Comparison of ENCODE assay signal across 8 cellular contexts in the genomic region with DNA sequence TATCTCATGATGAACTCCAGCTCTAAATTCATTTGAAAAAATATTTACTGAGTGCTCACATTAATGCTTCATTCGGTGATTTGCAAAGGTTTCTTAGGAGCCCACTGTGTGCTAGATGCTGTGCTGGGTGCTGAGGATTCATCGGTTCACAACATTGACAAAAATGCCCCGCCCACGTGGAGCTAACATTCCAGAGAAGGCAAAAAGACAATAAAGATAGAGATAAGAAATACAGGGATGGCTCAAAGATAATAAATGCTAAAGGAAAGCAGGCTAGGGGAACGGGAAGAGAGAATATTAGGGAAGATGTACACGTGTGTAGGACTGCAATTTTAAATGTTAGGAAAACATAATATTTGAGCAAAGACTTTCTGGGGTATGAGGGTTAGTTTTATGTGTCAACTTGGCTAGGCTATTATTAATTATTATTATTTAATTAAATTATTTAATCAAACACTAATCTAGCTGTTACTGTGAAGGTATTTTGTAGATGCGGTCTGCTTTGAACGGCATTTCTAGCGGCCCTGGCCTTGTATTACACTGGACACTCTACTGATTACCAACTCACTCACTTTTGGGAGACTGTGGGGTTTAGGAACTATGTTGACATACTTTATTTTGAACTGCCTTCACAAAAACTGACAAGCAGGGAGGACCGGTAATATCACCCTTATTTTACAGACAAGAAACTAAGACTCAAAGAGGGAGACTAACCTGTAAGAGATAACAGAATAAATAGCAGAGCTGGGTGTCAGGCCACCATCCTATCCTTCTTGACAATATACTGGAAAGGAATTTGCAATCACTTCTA.
A peak's percentile ranks its signal among the peaks of the same experiment; 100 is the strongest.
DNase-seq lines count a peak whose midpoint lies in the region; ATAC-seq and TF ChIP-seq lines count a peak whose summit lies in the region.

No MANE protein-coding gene starts in this region.

- H3K4me2 ChIP-seq in HCT116 (ENCODE audit: low read length): peak overlapping the region; percentile 81

- H3K9me3 ChIP-seq in HCT116 (ENCODE audit: control insufficient read depth in 1 of 2, insufficient read depth in 1 of 2, low read depth in 1 of 2, low read length in 2 of 2): no peaks in the 10 kb centered on the region

- no peak overlapping the region for H2AFZ ChIP-seq in HCT116 (ENCODE audit: low read depth, low read length, poor library complexity, severe bottlenecking)

- H3K27ac Mint-ChIP-seq in activated B cell treated with CpG ODN at 0.5 μM for 24 hours (peak overlapping the region; percentile 100), glutamatergic neuron (ENCODE audit: unreplicated experiment) (peak overlapping the region; percentile 72)
- peak overlapping the region; percentile 97 for H3K27ac Mint-ChIP-seq in stimulated activated effector memory CD8-positive, alpha-beta T cell treated with anti-CD3 and anti-CD28 coated beads, Interleukin-12 subunit alpha, Interleukin-12 subunit beta, amount 100 ng/mL, for 72 hours

- no peaks in the 10 kb centered on the region for H3K9me3 Mint-ChIP-seq in activated B cell treated with CpG ODN at 0.5 μM for 24 hours
- peaks cover 2% of the 10 kb centered on the region for H3K9me3 Mint-ChIP-seq in glutamatergic neuron (ENCODE audit: unreplicated experiment)
- H3K9me3 Mint-ChIP-seq in stimulated activated effector memory CD8-positive, alpha-beta T cell treated with anti-CD3 and anti-CD28 coated beads, Interleukin-12 subunit alpha, Interleukin-12 subunit beta, amount 100 ng/mL, for 72 hours: no peaks in the 10 kb centered on the region

- H3K4me1 ChIP-seq in HCT116 (ENCODE audit: control insufficient read depth in 1 of 2, insufficient read depth in 2 of 2, low read length in 2 of 2): peaks cover 0 to 5% of the 10 kb centered on the region in 2 experiments; a peak in 1 of 4 replicates

- H3K27me3 Mint-ChIP-seq in activated B cell treated with CpG ODN at 0.5 μM for 24 hours (no peaks in the 10 kb centered on the region), glutamatergic neuron (ENCODE audit: unreplicated experiment) (peaks cover 2% of the 10 kb centered on the region)

- CTCF ChIA-PET in HCT116 (lab: Charles Lee): interaction anchor here (1.1 to 1.5 kb wide), 2 partner anchors 248 to 272 kb away, joined by 3 to 13 read pairs; no protein-coding TSS in a partner anchor
- CTCF ChIA-PET in activated B cell treated with CpG ODN at 0.5 μM for 24 hours (lab: Charles Lee): interaction anchor here (1.0 to 4.5 kb wide), 10 partner anchors 22 to 272 kb away, joined by 3 to 39 read pairs (median 4); a partner anchor contains a TSS
- CTCF ChIA-PET in HEK293T (lab: Yijun Ruan, JAX): interaction anchor here (0.8 to 1.2 kb wide), 2 partner anchors 272 to 273 kb away, joined by 3 read pairs; no protein-coding TSS in a partner anchor

- intact Hi-C loops in HCT116 (cut with micrococcal nuclease): loop anchor here (5.0 to 10.0 kb wide), 2 partner anchors 64 to 121 kb away; a partner anchor contains a TSS
- intact Hi-C loops in activated B cell treated with CpG ODN at 0.5 μM for 24 hours (cut with micrococcal nuclease): loop anchor here (2.0 to 5.0 kb wide), 2 partner anchors 286 to 1031 kb away; a partner anchor contains a TSS

- no peak for TF ChIP-seq POLR2A in HCT116 (IDR thresholded peaks at IDR 0.05; ENCODE audit: borderline replicate concordance, extremely low read depth, insufficient read depth, insufficient read length)

- DNase-seq in HCT116 (ENCODE audit: low read depth, low spot score) (no peak), activated B cell treated with CpG ODN at 0.5 μM for 24 hours (no peak), glutamatergic neuron (no peak), AG08396 (ENCODE audit: low spot score) (no peak), NCI-H187 treated with DMSO at 0.1 percent for 48 hours (lab: John Stamatoyannopoulos, UW) (no peak), HEK293T (ENCODE audit: extremely low spot score) (no peak), NCI-H2107 (lab: John Stamatoyannopoulos, UW) (no peak)
- no peak for DNase-seq in stimulated activated effector memory CD8-positive, alpha-beta T cell treated with anti-CD3 and anti-CD28 coated beads, Interleukin-12 subunit alpha, Interleukin-12 subunit beta, amount 100 ng/mL, for 72 hours (ENCODE audit: low spot score in 2 of 2)

- ATAC-seq in HCT116: no peak
- ATAC-seq in activated B cell treated with CpG ODN at 0.5 μM for 24 hours (ENCODE audit: low read depth): no peak
- ATAC-seq in stimulated activated effector memory CD8-positive, alpha-beta T cell treated with anti-CD3 and anti-CD28 coated beads, Interleukin-12 subunit alpha, Interleukin-12 subunit beta, amount 100 ng/mL, for 72 hours: no peak

- no peaks in the 10 kb centered on the region for H3K79me2 ChIP-seq in HCT116 (ENCODE audit: insufficient read depth, low read length)

- POLR2A ChIA-PET in HCT116 (lab: Charles Lee): no interaction called here
- POLR2A ChIA-PET in activated B cell treated with CpG ODN at 0.5 μM for 24 hours (lab: Charles Lee): interaction anchor here (0.6 to 7.8 kb wide), 34 partner anchors 7 to 270 kb away, joined by 3 to 160 read pairs (median 6); a partner anchor contains a TSS
- POLR2A ChIA-PET in HEK293T (lab: Yijun Ruan, JAX): interaction anchor here (0.7 to 3.2 kb wide), 12 partner anchors 14 to 276 kb away, joined by 3 to 42 read pairs (median 7); a partner anchor contains a TSS

- H3K4me3 Mint-ChIP-seq in activated B cell treated with CpG ODN at 0.5 μM for 24 hours (peak overlapping the region; percentile 96), glutamatergic neuron (ENCODE audit: unreplicated experiment) (peak overlapping the region; percentile 94)
- H3K4me3 Mint-ChIP-seq in stimulated activated effector memory CD8-positive, alpha-beta T cell treated with anti-CD3 and anti-CD28 coated beads, Interleukin-12 subunit alpha, Interleukin-12 subunit beta, amount 100 ng/mL, for 72 hours: peak overlapping the region; percentile 90

- BruUV-seq in HCT116 (replicated peaks; lab: Mats Ljungman, UMichigan): no TSS peak

- H4K20me1 ChIP-seq in HCT116 (ENCODE audit: insufficient read depth): no peaks in the 10 kb centered on the region

- H3K4me1 Mint-ChIP-seq in activated B cell treated with CpG ODN at 0.5 μM for 24 hours (peaks cover 64% of the 10 kb centered on the region), glutamatergic neuron (ENCODE audit: low read depth, unreplicated experiment) (peaks cover 6% of the 10 kb centered on the region)
- peaks cover 54% of the 10 kb centered on the region for H3K4me1 Mint-ChIP-seq in stimulated activated effector memory CD8-positive, alpha-beta T cell treated with anti-CD3 and anti-CD28 coated beads, Interleukin-12 subunit alpha, Interleukin-12 subunit beta, amount 100 ng/mL, for 72 hours

- peaks cover 12% of the 10 kb centered on the region for H3K36me3 Mint-ChIP-seq in activated B cell treated with CpG ODN at 0.5 μM for 24 hours (ENCODE audit: low read depth)
- no peaks in the 10 kb centered on the region for H3K36me3 Mint-ChIP-seq in glutamatergic neuron (ENCODE audit: unreplicated experiment)
- H3K36me3 Mint-ChIP-seq in stimulated activated effector memory CD8-positive, alpha-beta T cell treated with anti-CD3 and anti-CD28 coated beads, Interleukin-12 subunit alpha, Interleukin-12 subunit beta, amount 100 ng/mL, for 72 hours: peaks cover 10% of the 10 kb centered on the region

- peak overlapping the region; percentile 76 for H3K9ac ChIP-seq in HCT116 (ENCODE audit: low read length)

- no peak for TF ChIP-seq RAD21 in HCT116 (IDR thresholded peaks at IDR 0.05; ENCODE audit: low read depth)

- H3K4me3 ChIP-seq in HCT116 (replicated peaks in 1 of 2; ENCODE audit: low read depth in 1 of 2, low read length in 2 of 2): peak overlapping the region; percentile 51 to 74

- RAD21 ChIA-PET in HCT116 (lab: Charles Lee; ENCODE audit: low non-redundant PET in 1 of 2, low total read pairs in 2 of 2, uncharacterized antibody in 2 of 2, unreplicated experiment in 2 of 2): interaction anchor here in 1 of 2 experiments (1.1 kb wide), 1 partner anchor 272 kb away, joined by 3 read pairs; no protein-coding TSS in a partner anchor

- H3K9me2 ChIP-seq in HCT116 (ENCODE audit: insufficient read depth): no peaks in the 10 kb centered on the region

- H3K27me3 ChIP-seq in HCT116 (ENCODE audit: insufficient read depth, low read length): no peaks in the 10 kb centered on the region

- no peaks in the 10 kb centered on the region for H3K36me3 ChIP-seq in HCT116 (ENCODE audit: control insufficient read depth in 1 of 2, insufficient read depth in 2 of 2, low read length in 2 of 2)

- no peak overlapping the region for H3K27ac ChIP-seq in HCT116 (ENCODE audit: low read depth, low read length)

- TF ChIP-seq CTCF in HCT116 (IDR thresholded peaks at IDR 0.05 in 2 of 3, conservative IDR thresholded peaks at IDR 0.05 in 1 of 3; ENCODE audit: borderline replicate concordance in 1 of 3, insufficient read depth in 1 of 3, low read depth in 2 of 3, low read length in 2 of 3): no peak
- no peak for TF ChIP-seq CTCF in activated B cell treated with CpG ODN at 0.5 μM for 24 hours (IDR thresholded peaks at IDR 0.05)
- TF ChIP-seq CTCF in glutamatergic neuron (IDR thresholded peaks at IDR 0.05; ENCODE audit: partially characterized antibody, unreplicated experiment): no peak

TF ChIP-seq in HCT116, 20 proteins besides CTCF, POLR2A, EP300 and RAD21 (continues in another document):
- TF ChIP-seq EGR1 (IDR thresholded peaks at IDR 0.05; ENCODE audit: low read depth): no peak
- TF ChIP-seq FOSL1 (IDR thresholded peaks at IDR 0.05; ENCODE audit: low read depth): no peak

TF ChIP-seq in HEK293T, 16 proteins besides CTCF, POLR2A, EP300 and RAD21 (continues in another document):
- TF ChIP-seq ELF4 (IDR thresholded peaks at IDR 0.05) (no peak), ZNF384 (IDR thresholded peaks at IDR 0.05) (no peak), NFRKB (IDR thresholded peaks at IDR 0.05) (no peak), SP1 (IDR thresholded peaks at IDR 0.05) (no peak), L3MBTL2 (conservative IDR thresholded peaks at IDR 0.05) (no peak), CTBP1 (IDR thresholded peaks at IDR 0.05; ENCODE audit: borderline replicate concordance) (no peak), LEF1 (IDR thresholded peaks at IDR 0.05; ENCODE audit: borderline replicate concordance) (no peak), FOXK2 (IDR thresholded peaks at IDR 0.05) (no peak), SUZ12 (IDR thresholded peaks at IDR 0.05) (no peak), HDGF (IDR thresholded peaks at IDR 0.05; ENCODE audit: borderline replicate concordance) (no peak), TARDBP (IDR thresholded peaks at IDR 0.05) (no peak), ARNT (IDR thresholded peaks at IDR 0.05) (no peak)
- TF ChIP-seq, protein P1, sequence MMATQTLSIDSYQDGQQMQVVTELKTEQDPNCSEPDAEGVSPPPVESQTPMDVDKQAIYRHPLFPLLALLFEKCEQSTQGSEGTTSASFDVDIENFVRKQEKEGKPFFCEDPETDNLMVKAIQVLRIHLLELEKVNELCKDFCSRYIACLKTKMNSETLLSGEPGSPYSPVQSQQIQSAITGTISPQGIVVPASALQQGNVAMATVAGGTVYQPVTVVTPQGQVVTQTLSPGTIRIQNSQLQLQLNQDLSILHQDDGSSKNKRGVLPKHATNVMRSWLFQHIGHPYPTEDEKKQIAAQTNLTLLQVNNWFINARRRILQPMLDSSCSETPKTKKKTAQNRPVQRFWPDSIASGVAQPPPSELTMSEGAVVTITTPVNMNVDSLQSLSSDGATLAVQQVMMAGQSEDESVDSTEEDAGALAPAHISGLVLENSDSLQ (IDR thresholded peaks at IDR 0.05): no peak
